1 cellular context compared by ENCODE assay signal in the genomic region with DNA sequence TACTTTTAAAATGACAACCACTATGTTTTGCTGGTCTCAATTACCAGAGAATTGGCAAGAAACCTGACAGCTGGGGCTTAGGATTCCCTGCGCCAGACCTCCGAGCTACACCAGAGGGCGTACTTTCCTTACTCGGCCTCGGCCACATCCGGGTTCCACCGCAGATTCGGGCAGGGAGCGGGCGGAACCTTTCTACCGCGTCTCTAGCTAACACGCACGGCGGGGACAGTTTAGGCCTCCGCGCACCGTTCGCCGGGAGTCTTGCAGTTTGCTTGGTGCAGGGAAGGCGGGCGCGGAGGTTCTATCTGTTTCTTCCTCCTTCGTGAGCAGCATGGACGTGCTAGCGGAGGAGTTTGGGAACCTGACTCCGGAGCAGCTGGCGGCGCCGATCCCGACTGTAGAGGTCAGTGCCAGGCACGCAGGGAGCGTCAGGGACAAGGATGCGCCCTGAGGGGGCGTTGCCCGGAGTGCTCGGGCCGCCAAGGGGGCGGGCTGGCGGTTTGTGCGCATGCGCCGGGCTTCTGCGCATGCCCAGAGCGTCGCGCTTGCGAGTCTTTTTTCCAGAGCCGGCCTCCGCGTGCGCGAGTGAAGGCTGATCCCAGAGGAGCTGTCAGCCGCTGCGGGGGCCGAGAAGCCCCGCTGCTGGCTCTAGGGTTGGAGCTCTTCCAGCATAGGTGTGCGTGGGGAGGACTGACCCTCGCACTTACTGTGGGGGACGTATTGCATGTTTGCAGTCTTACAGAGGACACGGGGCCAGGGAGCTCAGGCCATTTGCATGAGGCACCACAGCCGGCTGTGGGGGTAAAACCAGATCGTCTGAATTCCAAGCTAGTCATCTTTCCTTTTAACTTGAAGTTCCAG.
TF ChIP-seq lines count a peak whose summit lies in the region.

TSS of gene POLR3B (plus strand) at position 200 of the 861 bp plus-strand sequence. CDS start at position 332, 132 bp downstream.

TF ChIP-seq in HepG2, 621 proteins besides CTCF, POLR2A, EP300 and RAD21 (continued from another document and continues in another):
- peak; percentile 74; the same call in 1 of the 2 replicates for TF ChIP-seq THAP8 (CRISPR knock-in tag; IDR thresholded peaks at IDR 0.05; ENCODE audit: borderline replicate concordance)
- TF ChIP-seq BRCA1 (CRISPR knock-in tag; IDR thresholded peaks at IDR 0.05): 0 out of 2 replicates have a peak, but pooled peaks have one; percentile 33
- no peak; the same call in 1 of the 2 replicates for TF ChIP-seq ZNF629 (CRISPR knock-in tag; conservative IDR thresholded peaks at IDR 0.05)
- TF ChIP-seq ZNF75D (CRISPR knock-in tag; IDR thresholded peaks at IDR 0.05; ENCODE audit: borderline replicate concordance): no peak
- TF ChIP-seq CERS6 (CRISPR knock-in tag; IDR thresholded peaks at IDR 0.05): 0 out of 2 replicates have a peak, but pooled peaks have one; percentile 42
- no peak for TF ChIP-seq BHLHE40 (IDR thresholded peaks at IDR 0.05; ENCODE audit: low read length)
- no peak for TF ChIP-seq HMGA1 (CRISPR knock-in tag; conservative IDR thresholded peaks at IDR 0.05)
- peak; percentile 87; the same call in 1 of the 2 replicates for TF ChIP-seq MIXL1 (CRISPR knock-in tag; IDR thresholded peaks at IDR 0.05)
- TF ChIP-seq SRY (CRISPR knock-in tag; IDR thresholded peaks at IDR 0.05): peak; percentile 85; the same call in 1 of the 2 replicates
- peak; percentile 93; the same call in 1 of the 2 replicates for TF ChIP-seq CBX5 (CRISPR knock-in tag; IDR thresholded peaks at IDR 0.05; ENCODE audit: borderline replicate concordance)
- peak; percentile 90 for TF ChIP-seq MED8 (CRISPR knock-in tag; IDR thresholded peaks at IDR 0.05; ENCODE audit: insufficient replicate concordance)
- TF ChIP-seq TBX3 (IDR thresholded peaks at IDR 0.05; ENCODE audit: borderline replicate concordance): 0 out of 2 replicates have a peak, but pooled peaks have one; percentile 41
- TF ChIP-seq, protein P1, sequence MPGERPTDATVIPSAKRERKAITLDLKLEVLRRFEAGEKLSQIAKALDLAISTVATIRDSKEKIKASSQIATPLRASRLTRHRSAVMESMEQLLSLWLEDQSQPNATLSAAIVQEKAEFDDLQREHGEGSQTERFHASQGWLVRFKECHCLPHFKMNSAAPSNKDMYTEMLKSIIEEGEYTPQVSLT (CRISPR knock-in tag; IDR thresholded peaks at IDR 0.05; ENCODE audit: borderline replicate concordance, low read depth): 0 out of 2 replicates have a peak, but pooled peaks have one; percentile 44
- peak; percentile 83 for TF ChIP-seq ESRRA (CRISPR knock-in tag; IDR thresholded peaks at IDR 0.05; ENCODE audit: low read depth)
- peak; percentile 98 for TF ChIP-seq ZNF354B (CRISPR knock-in tag; IDR thresholded peaks at IDR 0.05)
- peak; percentile 89 for TF ChIP-seq HOXA3 (CRISPR knock-in tag; IDR thresholded peaks at IDR 0.05)
- peak; percentile 89 for TF ChIP-seq ZNF343 (CRISPR knock-in tag; IDR thresholded peaks at IDR 0.05)
- peak; percentile 20 for TF ChIP-seq GATA4 (IDR thresholded peaks at IDR 0.05; ENCODE audit: borderline replicate concordance, low read depth)
- no peak for TF ChIP-seq CBX2 (IDR thresholded peaks at IDR 0.05; ENCODE audit: low read depth, low read length)
- 0 out of 2 replicates have a peak, but pooled peaks have one; percentile 36 for TF ChIP-seq CBX2 (CRISPR knock-in tag; IDR thresholded peaks at IDR 0.05; ENCODE audit: low read depth)
- TF ChIP-seq PRDM15 (CRISPR knock-in tag; IDR thresholded peaks at IDR 0.05): peak; percentile 42; the same call in 1 of the 2 replicates
- TF ChIP-seq SMYD3 (CRISPR knock-in tag; IDR thresholded peaks at IDR 0.05): peak; percentile 82; the same call in 1 of the 2 replicates
- TF ChIP-seq ARNT2 (CRISPR knock-in tag; IDR thresholded peaks at IDR 0.05; ENCODE audit: low read depth): peak; percentile 95
- peak; percentile 90 for TF ChIP-seq ERF (CRISPR knock-in tag; IDR thresholded peaks at IDR 0.05)
- TF ChIP-seq IRF1 (CRISPR knock-in tag; IDR thresholded peaks at IDR 0.05; ENCODE audit: low read depth): 0 out of 2 replicates have a peak, but pooled peaks have one; percentile 77
- no peak for TF ChIP-seq TERF1 (CRISPR knock-in tag; IDR thresholded peaks at IDR 0.05)
- TF ChIP-seq PHF21A (CRISPR knock-in tag; IDR thresholded peaks at IDR 0.05): peak; percentile 64; the same call in 1 of the 2 replicates
- TF ChIP-seq GPBP1L1 (CRISPR knock-in tag; IDR thresholded peaks at IDR 0.05): no peak
- no peak for TF ChIP-seq NONO (IDR thresholded peaks at IDR 0.05)
- peak; percentile 96 for TF ChIP-seq NONO (CRISPR knock-in tag; conservative IDR thresholded peaks at IDR 0.05)
- TF ChIP-seq ZBTB10 (CRISPR knock-in tag; IDR thresholded peaks at IDR 0.05; ENCODE audit: borderline replicate concordance): peak; percentile 66; the same call in 1 of the 2 replicates
- TF ChIP-seq ZBTB1 (CRISPR knock-in tag; IDR thresholded peaks at IDR 0.05; ENCODE audit: borderline replicate concordance): 0 out of 2 replicates have a peak, but pooled peaks have one; percentile 72
- TF ChIP-seq ZSCAN21 (CRISPR knock-in tag; IDR thresholded peaks at IDR 0.05; ENCODE audit: borderline replicate concordance): peak; percentile 53; the same call in 1 of the 2 replicates
- TF ChIP-seq NFE2L2 (IDR thresholded peaks at IDR 0.05; ENCODE audit: low read length): 0 out of 2 replicates have a peak, but pooled peaks have one; percentile 7
- TF ChIP-seq XRCC5 (optimal IDR thresholded peaks at IDR 0.05; ENCODE audit: low read length): peak; percentile 99
- TF ChIP-seq ZNF724P (CRISPR knock-in tag; IDR thresholded peaks at IDR 0.05; ENCODE audit: borderline replicate concordance): peak; percentile 53; the same call in 1 of the 2 replicates
- TF ChIP-seq ZNF800 (CRISPR knock-in tag; IDR thresholded peaks at IDR 0.05): no peak
- peak; percentile 76; the same call in 1 of the 2 replicates for TF ChIP-seq HNRNPL (IDR thresholded peaks at IDR 0.05; ENCODE audit: low read depth, low read length)
- no peak for TF ChIP-seq SATB2 (CRISPR knock-in tag; IDR thresholded peaks at IDR 0.05)
- TF ChIP-seq POLR2AphosphoS5 (IDR thresholded peaks at IDR 0.05; ENCODE audit: low read depth, low read length): peak; percentile 90
- no peak for TF ChIP-seq MAFK (conservative IDR thresholded peaks at IDR 0.05 in 1 of 2, IDR thresholded peaks at IDR 0.05 in 1 of 2; ENCODE audit: low read length in 2 of 2)
- peak; percentile 95 for TF ChIP-seq TAF1 (CRISPR knock-in tag; IDR thresholded peaks at IDR 0.05)
- TF ChIP-seq DNMT1 (CRISPR knock-in tag; IDR thresholded peaks at IDR 0.05): no peak
- TF ChIP-seq ZNF10 (CRISPR knock-in tag; IDR thresholded peaks at IDR 0.05; ENCODE audit: borderline replicate concordance, low read depth): no peak
- no peak for TF ChIP-seq CEBPB (IDR thresholded peaks at IDR 0.05; ENCODE audit: borderline replicate concordance, low read depth, low read length)
- no peak for TF ChIP-seq ZNF562 (CRISPR knock-in tag; IDR thresholded peaks at IDR 0.05; ENCODE audit: borderline replicate concordance)
- TF ChIP-seq SUZ12 (IDR thresholded peaks at IDR 0.05; ENCODE audit: low read depth, low read length): no peak
- 0 out of 2 replicates have a peak, but pooled peaks have one; percentile 44 for TF ChIP-seq HMG20B (CRISPR knock-in tag; conservative IDR thresholded peaks at IDR 0.05)
